12 cellular contexts compared by ENCODE assay signal in genomic region chr7:8443871-8444756, GRCh38. TPM values are rescaled to one million over a fixed set of nuclear protein-coding genes. Genes with fewer than 3 reads are reported as not detected.
DNase-seq lines count a peak whose midpoint lies in the region; ATAC-seq, FAIRE-seq and TF ChIP-seq lines count a peak whose summit lies in the region.
"Had no signal": no experiment of that assay in that cellular context is flagged by ENCODE, and none has a peak within 500 bp of the region (broad histone marks: within the 10 kb centered on the region; RNA-seq: fewer than 3 reads in every experiment).

No MANE protein-coding gene starts in this region.

- H3K9me3 Mint-ChIP-seq in chondrocyte (ENCODE audit: low read depth) (peaks cover 6% of the 10 kb centered on the region), mesothelial cell of epicardium (no peaks in the 10 kb centered on the region)

- TF ChIP-seq CTCF in D721Med (IDR thresholded peaks at IDR 0.05; ENCODE audit: insufficient read depth, missing control alignments) = peak; percentile 20
- TF ChIP-seq CTCF in chondrocyte (IDR thresholded peaks at IDR 0.05) = peak; percentile 24
- TF ChIP-seq CTCF in mesothelial cell of epicardium (IDR thresholded peaks at IDR 0.05; ENCODE audit: unreplicated experiment) = no peak
- TF ChIP-seq CTCF in heart right ventricle (IDR thresholded peaks at IDR 0.05) = peak in 2 of 9 donors; percentile 5 to 23

- DNase-seq in D721Med (ENCODE audit: insufficient read length, low spot score) (no peak), chondrocyte (ENCODE audit: low spot score) (no peak), mesothelial cell of epicardium (ENCODE audit: low spot score in 2 of 2, unreplicated experiment in 2 of 2) (no peak), occipital lobe (lab: John Stamatoyannopoulos, UW) (no peak), heart right ventricle (no peak), frontal cortex (ENCODE audit: low spot score in 2 of 2) (no peak)
- DNase-seq: activated CD8-positive, alpha-beta memory T cell treated with anti-CD3 and anti-CD28 coated beads, Interleukin-2, amount 50 U/mL, for 4 hours; MV-4-11; stimulated activated naive CD4-positive, alpha-beta T cell had no signal

- FAIRE-seq in D721Med (lab: Jason Lieb, UNC) = no peak
- no peak for FAIRE-seq in frontal cortex (lab: Jason Lieb, UNC)
- FAIRE-seq: colon had no signal

- peaks cover 18% of the 10 kb centered on the region for H3K4me1 Mint-ChIP-seq in chondrocyte (ENCODE audit: low read depth)
- peaks cover 18% of the 10 kb centered on the region for H3K4me1 Mint-ChIP-seq in mesothelial cell of epicardium

- no peaks in the 10 kb centered on the region for H3K36me3 ChIP-seq in heart right ventricle

- H3K4me3 Mint-ChIP-seq in chondrocyte (ENCODE audit: unreplicated experiment) (no peak overlapping the region), mesothelial cell of epicardium (peak overlapping the region; percentile 64)

- peaks cover 2% of the 10 kb centered on the region for H3K36me3 Mint-ChIP-seq in chondrocyte (ENCODE audit: low read depth)
- no peaks in the 10 kb centered on the region for H3K36me3 Mint-ChIP-seq in mesothelial cell of epicardium

- H3K9me3 ChIP-seq in heart right ventricle = no peaks in the 10 kb centered on the region

- H3K27ac ChIP-seq in heart right ventricle = no peak overlapping the region

- peaks cover 14 to 100% (median 73%) of the 10 kb centered on the region in 7 donors for H3K27me3 ChIP-seq in heart right ventricle

- H3K4me3 ChIP-seq in heart right ventricle = peak overlapping the region in 2 of 10 donors; percentile 7 to 12

- 10 to 11% methylated on average over 40 of the region's 40 CpGs for whole genome bisulfite sequencing in heart right ventricle, 2 donors

- ATAC-seq in HG03354 (IDR thresholded peaks at IDR 0.05; ENCODE audit: poor library complexity, severe bottlenecking, unreplicated experiment) (peak; percentile 59), GM21360 (IDR thresholded peaks at IDR 0.05; ENCODE audit: unreplicated experiment) (no peak), heart right ventricle (no peak)

- H3K27me3 Mint-ChIP-seq in chondrocyte (ENCODE audit: low read depth) = peaks cover 56% of the 10 kb centered on the region
- peaks cover 97% of the 10 kb centered on the region for H3K27me3 Mint-ChIP-seq in mesothelial cell of epicardium (ENCODE audit: low read depth)

- no peak overlapping the region for H3K27ac Mint-ChIP-seq in chondrocyte (ENCODE audit: unreplicated experiment)
- H3K27ac Mint-ChIP-seq in mesothelial cell of epicardium = no peak overlapping the region

- intact Hi-C loops in heart right ventricle (cut with DNase I) = no loop called here

- H3K4me1 ChIP-seq in heart right ventricle = peaks cover 0 to 18% (median 7%) of the 10 kb centered on the region in 9 donors

RNA-seq across cellular contexts. Expression of gene NXPH1, which starts 10.7 kb away (rescaled TPM):
- total RNA-seq in chondrocyte (not detected in 3 replicates), mesothelial cell of epicardium (not detected in 3 replicates), occipital lobe (47.4 TPM), heart right ventricle (not detected), frontal cortex (41.6 TPM)
- polyA plus RNA-seq in heart right ventricle = not detected

Comparison
In these comparisons a context has a peak if more than half of its experiments do, and no peak if none do; other contexts are left out.
1. RNA of gene NXPH1, which starts 10.7 kb away (total RNA-seq): 47.4 TPM in occipital lobe (single experiment) and 41.6 TPM in frontal cortex (single experiment); not detected in chondrocyte, not detected in mesothelial cell of epicardium and not detected in heart right ventricle; every median in the first group is over 10 times any median in the second.